In genomic region chr1:18339161-18339560, GRCh38 we compare ENCODE assay signal across 15 cellular contexts.
"Had no signal": no experiment of that assay in that cellular context is flagged by ENCODE, and none has a peak within 500 bp of the region (broad histone marks: within the 10 kb centered on the region; RNA-seq: fewer than 3 reads in every experiment).

No MANE protein-coding gene starts in this region.

- DNase-seq: activated CD4-positive, alpha-beta memory T cell treated with anti-CD3 and anti-CD28 coated beads, Interleukin-2, amount 10 ng/mL, durations not matched to agents 7 days and 5 days; activated CD4-positive, alpha-beta T cell treated with anti-CD3 and anti-CD28 coated beads for 48 hours; activated CD4-positive, CD25-positive, alpha-beta regulatory T cell; activated CD8-positive, alpha-beta memory T cell treated with anti-CD3 and anti-CD28 coated beads, Interleukin-2, amount 10 ng/mL, durations not matched to agents 7 days and 5 days; effector CD8-positive, alpha-beta T cell; heart right ventricle; mucosa of descending colon; naive B cell; stimulated activated CD4-positive, alpha-beta T cell treated with anti-CD3 and anti-CD28 coated beads, Interleukin-12 subunit alpha, Interleukin-12 subunit beta, amount 100 ng/mL, for 4 hours; stimulated activated CD4-positive, alpha-beta T cell treated with anti-CD3 and anti-CD28 coated beads, Interleukin-2, amount 100 ng/mL, for 24 hours; stimulated activated naive CD4-positive, alpha-beta T cell treated with Interleukin-2 at 50 U/mL for 16 hours; thyroid gland had no signal

- ATAC-seq: activated CD8-positive, alpha-beta memory T cell treated with anti-CD3 and anti-CD28 coated beads, Interleukin-2, amount 10 ng/mL, durations not matched to agents 7 days and 5 days; esophagus mucosa; gastroesophageal sphincter; heart right ventricle; mucosa of descending colon had no signal

- H3K27ac ChIP-seq: gastroesophageal sphincter, heart right ventricle, right atrium auricular region, thyroid gland had no signal

- H3K27me3 ChIP-seq: right atrium auricular region, thyroid gland had no signal

- H3K4me3 ChIP-seq: gastroesophageal sphincter, heart right ventricle, mucosa of descending colon, right atrium auricular region, thyroid gland had no signal

- H3K4me1 ChIP-seq: gastroesophageal sphincter, heart right ventricle, right atrium auricular region, thyroid gland had no signal

- H3K9me3 ChIP-seq: gastroesophageal sphincter, heart right ventricle, mucosa of descending colon, right atrium auricular region, thyroid gland had no signal

- H3K36me3 ChIP-seq: gastroesophageal sphincter, heart right ventricle, right atrium auricular region, thyroid gland had no signal
